Comparison of ENCODE assay signal across 1 cellular context in genomic region chr4:69458184-69458826, GRCh38.
TF ChIP-seq lines count a peak whose summit lies in the region.

No MANE protein-coding gene starts in this region.

TF ChIP-seq in HepG2, 621 proteins besides CTCF, POLR2A, EP300 and RAD21 (continued from another document and continues in another):
- TF ChIP-seq, protein P1, sequence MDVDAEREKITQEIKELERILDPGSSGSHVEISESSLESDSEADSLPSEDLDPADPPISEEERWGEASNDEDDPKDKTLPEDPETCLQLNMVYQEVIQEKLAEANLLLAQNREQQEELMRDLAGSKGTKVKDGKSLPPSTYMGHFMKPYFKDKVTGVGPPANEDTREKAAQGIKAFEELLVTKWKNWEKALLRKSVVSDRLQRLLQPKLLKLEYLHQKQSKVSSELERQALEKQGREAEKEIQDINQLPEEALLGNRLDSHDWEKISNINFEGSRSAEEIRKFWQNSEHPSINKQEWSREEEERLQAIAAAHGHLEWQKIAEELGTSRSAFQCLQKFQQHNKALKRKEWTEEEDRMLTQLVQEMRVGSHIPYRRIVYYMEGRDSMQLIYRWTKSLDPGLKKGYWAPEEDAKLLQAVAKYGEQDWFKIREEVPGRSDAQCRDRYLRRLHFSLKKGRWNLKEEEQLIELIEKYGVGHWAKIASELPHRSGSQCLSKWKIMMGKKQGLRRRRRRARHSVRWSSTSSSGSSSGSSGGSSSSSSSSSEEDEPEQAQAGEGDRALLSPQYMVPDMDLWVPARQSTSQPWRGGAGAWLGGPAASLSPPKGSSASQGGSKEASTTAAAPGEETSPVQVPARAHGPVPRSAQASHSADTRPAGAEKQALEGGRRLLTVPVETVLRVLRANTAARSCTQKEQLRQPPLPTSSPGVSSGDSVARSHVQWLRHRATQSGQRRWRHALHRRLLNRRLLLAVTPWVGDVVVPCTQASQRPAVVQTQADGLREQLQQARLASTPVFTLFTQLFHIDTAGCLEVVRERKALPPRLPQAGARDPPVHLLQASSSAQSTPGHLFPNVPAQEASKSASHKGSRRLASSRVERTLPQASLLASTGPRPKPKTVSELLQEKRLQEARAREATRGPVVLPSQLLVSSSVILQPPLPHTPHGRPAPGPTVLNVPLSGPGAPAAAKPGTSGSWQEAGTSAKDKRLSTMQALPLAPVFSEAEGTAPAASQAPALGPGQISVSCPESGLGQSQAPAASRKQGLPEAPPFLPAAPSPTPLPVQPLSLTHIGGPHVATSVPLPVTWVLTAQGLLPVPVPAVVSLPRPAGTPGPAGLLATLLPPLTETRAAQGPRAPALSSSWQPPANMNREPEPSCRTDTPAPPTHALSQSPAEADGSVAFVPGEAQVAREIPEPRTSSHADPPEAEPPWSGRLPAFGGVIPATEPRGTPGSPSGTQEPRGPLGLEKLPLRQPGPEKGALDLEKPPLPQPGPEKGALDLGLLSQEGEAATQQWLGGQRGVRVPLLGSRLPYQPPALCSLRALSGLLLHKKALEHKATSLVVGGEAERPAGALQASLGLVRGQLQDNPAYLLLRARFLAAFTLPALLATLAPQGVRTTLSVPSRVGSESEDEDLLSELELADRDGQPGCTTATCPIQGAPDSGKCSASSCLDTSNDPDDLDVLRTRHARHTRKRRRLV (CRISPR knock-in tag; IDR thresholded peaks at IDR 0.05), result no peak
- TF ChIP-seq, protein P2, sequence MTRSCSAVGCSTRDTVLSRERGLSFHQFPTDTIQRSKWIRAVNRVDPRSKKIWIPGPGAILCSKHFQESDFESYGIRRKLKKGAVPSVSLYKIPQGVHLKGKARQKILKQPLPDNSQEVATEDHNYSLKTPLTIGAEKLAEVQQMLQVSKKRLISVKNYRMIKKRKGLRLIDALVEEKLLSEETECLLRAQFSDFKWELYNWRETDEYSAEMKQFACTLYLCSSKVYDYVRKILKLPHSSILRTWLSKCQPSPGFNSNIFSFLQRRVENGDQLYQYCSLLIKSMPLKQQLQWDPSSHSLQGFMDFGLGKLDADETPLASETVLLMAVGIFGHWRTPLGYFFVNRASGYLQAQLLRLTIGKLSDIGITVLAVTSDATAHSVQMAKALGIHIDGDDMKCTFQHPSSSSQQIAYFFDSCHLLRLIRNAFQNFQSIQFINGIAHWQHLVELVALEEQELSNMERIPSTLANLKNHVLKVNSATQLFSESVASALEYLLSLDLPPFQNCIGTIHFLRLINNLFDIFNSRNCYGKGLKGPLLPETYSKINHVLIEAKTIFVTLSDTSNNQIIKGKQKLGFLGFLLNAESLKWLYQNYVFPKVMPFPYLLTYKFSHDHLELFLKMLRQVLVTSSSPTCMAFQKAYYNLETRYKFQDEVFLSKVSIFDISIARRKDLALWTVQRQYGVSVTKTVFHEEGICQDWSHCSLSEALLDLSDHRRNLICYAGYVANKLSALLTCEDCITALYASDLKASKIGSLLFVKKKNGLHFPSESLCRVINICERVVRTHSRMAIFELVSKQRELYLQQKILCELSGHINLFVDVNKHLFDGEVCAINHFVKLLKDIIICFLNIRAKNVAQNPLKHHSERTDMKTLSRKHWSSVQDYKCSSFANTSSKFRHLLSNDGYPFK (CRISPR knock-in tag; IDR thresholded peaks at IDR 0.05; ENCODE audit: borderline replicate concordance), result no peak
- no peak for TF ChIP-seq NFE2L1 (CRISPR knock-in tag; IDR thresholded peaks at IDR 0.05; ENCODE audit: borderline replicate concordance)
- no peak for TF ChIP-seq SSRP1 (CRISPR knock-in tag; IDR thresholded peaks at IDR 0.05)
- TF ChIP-seq FOSL2 (CRISPR knock-in tag; IDR thresholded peaks at IDR 0.05), result peak; percentile 53; the same call in 1 of the 2 replicates
- TF ChIP-seq, protein P3, sequence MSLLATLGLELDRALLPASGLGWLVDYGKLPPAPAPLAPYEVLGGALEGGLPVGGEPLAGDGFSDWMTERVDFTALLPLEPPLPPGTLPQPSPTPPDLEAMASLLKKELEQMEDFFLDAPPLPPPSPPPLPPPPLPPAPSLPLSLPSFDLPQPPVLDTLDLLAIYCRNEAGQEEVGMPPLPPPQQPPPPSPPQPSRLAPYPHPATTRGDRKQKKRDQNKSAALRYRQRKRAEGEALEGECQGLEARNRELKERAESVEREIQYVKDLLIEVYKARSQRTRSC (CRISPR knock-in tag; IDR thresholded peaks at IDR 0.05; ENCODE audit: low read depth), result no peak
- no peak for TF ChIP-seq ZNF670 (CRISPR knock-in tag; IDR thresholded peaks at IDR 0.05; ENCODE audit: borderline replicate concordance)
- TF ChIP-seq, protein P4, sequence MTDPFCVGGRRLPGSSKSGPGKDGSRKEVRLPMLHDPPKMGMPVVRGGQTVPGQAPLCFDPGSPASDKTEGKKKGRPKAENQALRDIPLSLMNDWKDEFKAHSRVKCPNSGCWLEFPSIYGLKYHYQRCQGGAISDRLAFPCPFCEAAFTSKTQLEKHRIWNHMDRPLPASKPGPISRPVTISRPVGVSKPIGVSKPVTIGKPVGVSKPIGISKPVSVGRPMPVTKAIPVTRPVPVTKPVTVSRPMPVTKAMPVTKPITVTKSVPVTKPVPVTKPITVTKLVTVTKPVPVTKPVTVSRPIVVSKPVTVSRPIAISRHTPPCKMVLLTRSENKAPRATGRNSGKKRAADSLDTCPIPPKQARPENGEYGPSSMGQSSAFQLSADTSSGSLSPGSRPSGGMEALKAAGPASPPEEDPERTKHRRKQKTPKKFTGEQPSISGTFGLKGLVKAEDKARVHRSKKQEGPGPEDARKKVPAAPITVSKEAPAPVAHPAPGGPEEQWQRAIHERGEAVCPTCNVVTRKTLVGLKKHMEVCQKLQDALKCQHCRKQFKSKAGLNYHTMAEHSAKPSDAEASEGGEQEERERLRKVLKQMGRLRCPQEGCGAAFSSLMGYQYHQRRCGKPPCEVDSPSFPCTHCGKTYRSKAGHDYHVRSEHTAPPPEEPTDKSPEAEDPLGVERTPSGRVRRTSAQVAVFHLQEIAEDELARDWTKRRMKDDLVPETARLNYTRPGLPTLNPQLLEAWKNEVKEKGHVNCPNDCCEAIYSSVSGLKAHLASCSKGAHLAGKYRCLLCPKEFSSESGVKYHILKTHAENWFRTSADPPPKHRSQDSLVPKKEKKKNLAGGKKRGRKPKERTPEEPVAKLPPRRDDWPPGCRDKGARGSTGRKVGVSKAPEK (CRISPR knock-in tag; IDR thresholded peaks at IDR 0.05; ENCODE audit: borderline replicate concordance), result no peak
- TF ChIP-seq ONECUT2 (CRISPR knock-in tag; IDR thresholded peaks at IDR 0.05), result no peak
- no peak for TF ChIP-seq NCOA1 (CRISPR knock-in tag; IDR thresholded peaks at IDR 0.05)
- TF ChIP-seq ZNF350 (CRISPR knock-in tag; IDR thresholded peaks at IDR 0.05; ENCODE audit: borderline replicate concordance, low read depth), result no peak
- no peak for TF ChIP-seq PCBP1 (IDR thresholded peaks at IDR 0.05; ENCODE audit: borderline replicate concordance, low read depth, low read length)
- no peak for TF ChIP-seq UBTF (CRISPR knock-in tag; IDR thresholded peaks at IDR 0.05)
- TF ChIP-seq HOXA3 (CRISPR knock-in tag; IDR thresholded peaks at IDR 0.05), result no peak
- no peak for TF ChIP-seq ZNF296 (CRISPR knock-in tag; conservative IDR thresholded peaks at IDR 0.05)
- TF ChIP-seq ZNF770 (CRISPR knock-in tag; IDR thresholded peaks at IDR 0.05), result no peak
- TF ChIP-seq SYNCRIP (IDR thresholded peaks at IDR 0.05; ENCODE audit: insufficient read depth, low read depth, low read length), result no peak
- TF ChIP-seq ZNF720 (CRISPR knock-in tag; IDR thresholded peaks at IDR 0.05), result no peak
- TF ChIP-seq TOE1 (CRISPR knock-in tag; IDR thresholded peaks at IDR 0.05), result no peak
- no peak for TF ChIP-seq ZBTB33 (CRISPR knock-in tag; IDR thresholded peaks at IDR 0.05)
- no peak for TF ChIP-seq NRL (CRISPR knock-in tag; IDR thresholded peaks at IDR 0.05; ENCODE audit: borderline replicate concordance)
- no peak for TF ChIP-seq KLF12 (CRISPR knock-in tag; IDR thresholded peaks at IDR 0.05; ENCODE audit: borderline replicate concordance)
- TF ChIP-seq RELA (CRISPR knock-in tag; IDR thresholded peaks at IDR 0.05), result no peak
- TF ChIP-seq HMG20B (CRISPR knock-in tag; conservative IDR thresholded peaks at IDR 0.05), result no peak
- TF ChIP-seq TMF1 (CRISPR knock-in tag; IDR thresholded peaks at IDR 0.05; ENCODE audit: low read depth), result no peak
- no peak for TF ChIP-seq ZNF24 (IDR thresholded peaks at IDR 0.05)
- TF ChIP-seq SCMH1 (CRISPR knock-in tag; IDR thresholded peaks at IDR 0.05; ENCODE audit: borderline replicate concordance), result no peak
- no peak for TF ChIP-seq CBX1 (IDR thresholded peaks at IDR 0.05; ENCODE audit: low read depth)
- TF ChIP-seq ZNF614 (CRISPR knock-in tag; IDR thresholded peaks at IDR 0.05; ENCODE audit: borderline replicate concordance), result peak; percentile 86
- TF ChIP-seq BRD4 (CRISPR knock-in tag; IDR thresholded peaks at IDR 0.05), result no peak
- TF ChIP-seq ZNF75D (CRISPR knock-in tag; IDR thresholded peaks at IDR 0.05; ENCODE audit: borderline replicate concordance), result no peak
- TF ChIP-seq FOSL1 (CRISPR knock-in tag; IDR thresholded peaks at IDR 0.05; ENCODE audit: borderline replicate concordance), result no peak
- TF ChIP-seq ZSCAN29 (CRISPR knock-in tag; conservative IDR thresholded peaks at IDR 0.05), result no peak
- TF ChIP-seq GLI4 (CRISPR knock-in tag; IDR thresholded peaks at IDR 0.05; ENCODE audit: borderline replicate concordance), result no peak
- TF ChIP-seq ZNF552 (CRISPR knock-in tag; IDR thresholded peaks at IDR 0.05; ENCODE audit: borderline replicate concordance), result no peak
